In the genomic region with DNA sequence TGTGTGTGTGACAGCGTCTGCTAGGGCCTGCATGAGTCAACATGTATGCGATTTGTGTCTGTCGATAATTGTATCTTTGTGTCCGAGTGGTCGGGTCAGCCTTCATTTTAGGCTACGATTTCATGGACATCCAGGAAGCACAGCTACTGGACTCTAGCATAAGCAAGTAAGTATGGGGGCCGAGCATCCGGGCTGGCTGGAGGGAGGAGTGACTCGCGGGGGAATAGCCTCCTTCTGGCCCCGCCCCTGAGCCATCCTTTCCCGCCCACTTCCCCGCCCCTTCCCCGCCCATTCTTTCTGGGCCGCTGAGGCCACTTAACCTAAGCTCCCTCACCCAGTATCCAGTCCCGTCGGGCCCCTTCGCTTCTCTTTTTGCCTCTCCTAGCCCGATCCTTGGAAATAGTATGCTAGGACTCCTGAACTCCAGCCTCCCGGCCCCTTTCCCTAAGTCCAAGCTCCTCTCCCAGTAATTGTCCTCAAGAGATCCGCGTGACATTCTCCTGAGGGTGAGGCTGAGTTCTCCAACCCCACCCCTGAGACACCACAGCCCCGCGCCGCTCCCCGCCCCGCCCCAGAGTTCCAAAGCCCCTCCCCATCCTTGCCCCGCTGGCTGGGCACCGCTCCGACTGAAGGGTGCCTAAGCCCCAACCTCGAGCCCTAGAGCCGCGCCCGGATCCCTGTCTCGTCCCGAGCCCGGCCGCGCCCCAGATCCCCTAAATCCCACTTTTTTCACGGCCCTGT, we compare ENCODE assay signal across 8 cellular contexts. TPM values are rescaled to one million over a fixed set of nuclear protein-coding genes. Genes with fewer than 3 reads are reported as not detected.
DNase-seq lines count a peak whose midpoint lies in the region; ATAC-seq and TF ChIP-seq lines count a peak whose summit lies in the region.

No MANE protein-coding gene starts in this region.

- peaks cover 16% of the 10 kb centered on the region for H3K4me1 ChIP-seq in ES-I3 (ENCODE audit: insufficient read depth, low read length)
- peaks cover 1 to 34% (median 12%) of the 10 kb centered on the region in 4 donors for H3K4me1 ChIP-seq in liver (ENCODE audit: control insufficient read depth in 4 of 4, insufficient read depth in 4 of 4, low read length in 3 of 4)

- H3K4me3 ChIP-seq in liver (ENCODE audit: low read depth in 1 of 3, low read length in 3 of 3): peak overlapping the region; percentile 58 to 72 (median 66)

- H3K27ac Mint-ChIP-seq in dendritic cell treated with granulocyte-macrophage colony-stimulating factor and Interleukin-4, amounts not matched to agents 40 ng/mL and 50 ng/mL, for 4 days: peak overlapping the region; percentile 98

- no peak for TF ChIP-seq CTCF in liver (IDR thresholded peaks at IDR 0.05; ENCODE audit: low read depth, low read length, missing input control)

- H3K9ac ChIP-seq in ES-I3 (ENCODE audit: low read depth, low read length) (peak overlapping the region; percentile 67; the same call in 1 of the 2 replicates), liver (ENCODE audit: low read depth in 1 of 2, low read length in 2 of 2) (peak overlapping the region in 1 of 2 donors; percentile 71)

- 7% methylated on average over 40 of the region's 40 CpGs for WGBS in liver

- ATAC-seq in HG03025 (IDR thresholded peaks at IDR 0.05; ENCODE audit: low FRiP score, unreplicated experiment) (peak; percentile 19), HG03571 (IDR thresholded peaks at IDR 0.05; ENCODE audit: unreplicated experiment) (no peak)

- peak overlapping the region; percentile 84 to 87 for H3K27ac ChIP-seq in liver (ENCODE audit: low read depth in 1 of 2, low read length in 2 of 2)

- H3K9me3 ChIP-seq in ES-I3 (ENCODE audit: control insufficient read depth, insufficient read depth, low read length) (no peaks in the 10 kb centered on the region), liver (ENCODE audit: control insufficient read depth in 4 of 4, low read length in 3 of 4) (no peaks in the 10 kb centered on the region)

- intact Hi-C loops in dendritic cell treated with granulocyte-macrophage colony-stimulating factor and Interleukin-4, amounts not matched to agents 40 ng/mL and 50 ng/mL, for 4 days (cut with micrococcal nuclease): loop anchor here (1.0 kb wide), 1 partner anchor 8 kb away; no protein-coding TSS in a partner anchor

- peaks cover 66% of the 10 kb centered on the region for H3K4me1 Mint-ChIP-seq in dendritic cell treated with granulocyte-macrophage colony-stimulating factor and Interleukin-4, amounts not matched to agents 40 ng/mL and 50 ng/mL, for 4 days (ENCODE audit: low read depth)

- H3K36me3 Mint-ChIP-seq in dendritic cell treated with granulocyte-macrophage colony-stimulating factor and Interleukin-4, amounts not matched to agents 40 ng/mL and 50 ng/mL, for 4 days (ENCODE audit: low read depth): peaks cover 50% of the 10 kb centered on the region

- H3K36me3 ChIP-seq in ES-I3 (ENCODE audit: insufficient read depth, low read length) (no peaks in the 10 kb centered on the region), liver (ENCODE audit: control insufficient read depth in 4 of 4, insufficient read depth in 3 of 4, low read depth in 1 of 4, low read length in 3 of 4) (no peaks in the 10 kb centered on the region)

- H3K27me3 Mint-ChIP-seq in dendritic cell treated with granulocyte-macrophage colony-stimulating factor and Interleukin-4, amounts not matched to agents 40 ng/mL and 50 ng/mL, for 4 days: peaks cover 10% of the 10 kb centered on the region

- DNase-seq in NCI-H526 (lab: John Stamatoyannopoulos, UW): peak; percentile 58 to 90
- DNase-seq in activated CD4-positive, alpha-beta T cell treated with anti-CD3 and anti-CD28 coated beads, Interleukin-2, amount 50 U/mL, for 1 hour: peak; percentile 74
- peak; percentile 61 for DNase-seq in stimulated activated CD4-positive, alpha-beta T cell treated with anti-CD3 and anti-CD28 coated beads, Interleukin-2, amount 100 ng/mL, for 4 hours (ENCODE audit: low read depth)

- H3K27me3 ChIP-seq in liver (ENCODE audit: control insufficient read depth in 4 of 4, insufficient read depth in 4 of 4, low read length in 3 of 4): no peaks in the 10 kb centered on the region

- no peaks in the 10 kb centered on the region for H3K9me3 Mint-ChIP-seq in dendritic cell treated with granulocyte-macrophage colony-stimulating factor and Interleukin-4, amounts not matched to agents 40 ng/mL and 50 ng/mL, for 4 days

- peak overlapping the region; percentile 97 for H3K4me3 Mint-ChIP-seq in dendritic cell treated with granulocyte-macrophage colony-stimulating factor and Interleukin-4, amounts not matched to agents 40 ng/mL and 50 ng/mL, for 4 days

- TF ChIP-seq RAD21 in liver (IDR thresholded peaks at IDR 0.05): no peak

TF ChIP-seq in liver, 16 proteins besides CTCF, POLR2A, EP300 and RAD21:
- TF ChIP-seq, protein P1, sequence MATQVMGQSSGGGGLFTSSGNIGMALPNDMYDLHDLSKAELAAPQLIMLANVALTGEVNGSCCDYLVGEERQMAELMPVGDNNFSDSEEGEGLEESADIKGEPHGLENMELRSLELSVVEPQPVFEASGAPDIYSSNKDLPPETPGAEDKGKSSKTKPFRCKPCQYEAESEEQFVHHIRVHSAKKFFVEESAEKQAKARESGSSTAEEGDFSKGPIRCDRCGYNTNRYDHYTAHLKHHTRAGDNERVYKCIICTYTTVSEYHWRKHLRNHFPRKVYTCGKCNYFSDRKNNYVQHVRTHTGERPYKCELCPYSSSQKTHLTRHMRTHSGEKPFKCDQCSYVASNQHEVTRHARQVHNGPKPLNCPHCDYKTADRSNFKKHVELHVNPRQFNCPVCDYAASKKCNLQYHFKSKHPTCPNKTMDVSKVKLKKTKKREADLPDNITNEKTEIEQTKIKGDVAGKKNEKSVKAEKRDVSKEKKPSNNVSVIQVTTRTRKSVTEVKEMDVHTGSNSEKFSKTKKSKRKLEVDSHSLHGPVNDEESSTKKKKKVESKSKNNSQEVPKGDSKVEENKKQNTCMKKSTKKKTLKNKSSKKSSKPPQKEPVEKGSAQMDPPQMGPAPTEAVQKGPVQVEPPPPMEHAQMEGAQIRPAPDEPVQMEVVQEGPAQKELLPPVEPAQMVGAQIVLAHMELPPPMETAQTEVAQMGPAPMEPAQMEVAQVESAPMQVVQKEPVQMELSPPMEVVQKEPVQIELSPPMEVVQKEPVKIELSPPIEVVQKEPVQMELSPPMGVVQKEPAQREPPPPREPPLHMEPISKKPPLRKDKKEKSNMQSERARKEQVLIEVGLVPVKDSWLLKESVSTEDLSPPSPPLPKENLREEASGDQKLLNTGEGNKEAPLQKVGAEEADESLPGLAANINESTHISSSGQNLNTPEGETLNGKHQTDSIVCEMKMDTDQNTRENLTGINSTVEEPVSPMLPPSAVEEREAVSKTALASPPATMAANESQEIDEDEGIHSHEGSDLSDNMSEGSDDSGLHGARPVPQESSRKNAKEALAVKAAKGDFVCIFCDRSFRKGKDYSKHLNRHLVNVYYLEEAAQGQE (IDR thresholded peaks at IDR 0.05): peak; percentile 14
- TF ChIP-seq SP1 (IDR thresholded peaks at IDR 0.05): peak; percentile 43
- TF ChIP-seq RXRA (IDR thresholded peaks at IDR 0.05): peak in 1 of 2 donors; percentile 22
- TF ChIP-seq YY1 (IDR thresholded peaks at IDR 0.05): no peak
- TF ChIP-seq TAF1 (conservative IDR thresholded peaks at IDR 0.05): no peak
- no peak for TF ChIP-seq JUND (IDR thresholded peaks at IDR 0.05)
- no peak for TF ChIP-seq GABPA (IDR thresholded peaks at IDR 0.05 in 1 of 2, conservative IDR thresholded peaks at IDR 0.05 in 1 of 2)
- no peak for TF ChIP-seq FOXA2 (IDR thresholded peaks at IDR 0.05)
- peak; percentile 10 for TF ChIP-seq NR2F2 (IDR thresholded peaks at IDR 0.05)
- TF ChIP-seq, protein P2, sequence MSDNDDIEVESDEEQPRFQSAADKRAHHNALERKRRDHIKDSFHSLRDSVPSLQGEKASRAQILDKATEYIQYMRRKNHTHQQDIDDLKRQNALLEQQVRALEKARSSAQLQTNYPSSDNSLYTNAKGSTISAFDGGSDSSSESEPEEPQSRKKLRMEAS (IDR thresholded peaks at IDR 0.05): no peak

RNA-seq across cellular contexts. Expression of a gene that starts 1.2 kb away (rescaled TPM):
- total RNA-seq in liver: 1 to 10 TPM; 1.3 to 8.3 TPM
- polyA plus RNA-seq in liver: 1 to 10 TPM; 3.4 to 4.6 TPM

RNA-seq across cellular contexts. Expression of a gene that starts 9.1 kb away (rescaled TPM):
- 100 to 1,000 TPM in 1 of 2 donors, 10 to 100 TPM in 1; 87.3 to 146 TPM for total RNA-seq in liver
- polyA plus RNA-seq in liver: 100 to 1,000 TPM; 127 to 310 TPM

RNA-seq across cellular contexts. Expression of a gene that starts 17.6 kb away (rescaled TPM):
- not detected for total RNA-seq in liver
- not detected for polyA plus RNA-seq in liver

RNA-seq across cellular contexts. Expression of a gene that starts 23.7 kb away (rescaled TPM):
- total RNA-seq in liver: 1 to 10 TPM; 1.9 to 3.9 TPM
- under 1 TPM; 0.73 to 0.93 TPM for polyA plus RNA-seq in liver

RNA-seq across cellular contexts. Expression of a gene that starts 26.9 kb away (rescaled TPM):
- total RNA-seq in liver: under 1 TPM in 1 of 2 donors, not detected in 1; under 0.01 TPM
- polyA plus RNA-seq in liver: under 1 TPM in 1 of 2 donors, not detected in 1; 0.30 TPM
